Comparison of ENCODE assay signal across 9 cellular contexts in the genomic region with DNA sequence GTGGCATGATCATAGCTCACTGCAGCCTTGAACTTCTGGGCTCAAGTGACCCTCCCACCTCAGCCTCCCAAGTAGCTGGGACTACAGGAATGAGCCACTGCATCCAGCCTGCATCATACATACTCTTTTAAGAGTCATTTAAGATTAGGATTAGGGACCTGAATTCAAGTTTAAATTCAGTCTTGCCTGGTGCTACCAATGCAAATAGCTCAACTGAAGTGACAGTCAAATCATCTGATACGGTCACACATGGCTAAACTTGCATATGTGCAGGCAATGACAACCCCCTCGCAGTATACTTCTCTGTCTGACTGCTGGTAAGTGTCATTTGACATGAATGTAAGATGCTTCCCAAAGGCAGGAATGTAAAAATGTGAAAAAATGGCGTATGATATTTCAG. TPM values are rescaled to one million over a fixed set of nuclear protein-coding genes. Genes with fewer than 3 reads are reported as not detected.
DNase-seq lines count a peak whose midpoint lies in the region; ATAC-seq and TF ChIP-seq lines count a peak whose summit lies in the region.
"Had no signal": no experiment of that assay in that cellular context is flagged by ENCODE, and none has a peak within 500 bp of the region (broad histone marks: within the 10 kb centered on the region; RNA-seq: fewer than 3 reads in every experiment).

No MANE protein-coding gene starts in this region.

- no peaks in the 10 kb centered on the region for H3K79me2 ChIP-seq in smooth muscle cell (ENCODE audit: low read depth)

- peak overlapping the region; percentile 3 for H3K4me2 ChIP-seq in smooth muscle cell

- H3K4me1 ChIP-seq in smooth muscle cell (ENCODE audit: low read depth): peaks cover 16% of the 10 kb centered on the region

- no peak overlapping the region for H3K4me3 ChIP-seq in smooth muscle cell

- no peak for TF ChIP-seq CTCF in smooth muscle cell (IDR thresholded peaks at IDR 0.05; ENCODE audit: borderline replicate concordance, insufficient read depth, poor library complexity, severe bottlenecking)

- no peak overlapping the region for H2AFZ ChIP-seq in smooth muscle cell (ENCODE audit: low read depth)

- no peak overlapping the region for H3K27ac ChIP-seq in smooth muscle cell (ENCODE audit: low read depth)

- peak; percentile 31 for ATAC-seq in GM19025 (IDR thresholded peaks at IDR 0.05; ENCODE audit: low read depth, unreplicated experiment)
- peak; percentile 33 for ATAC-seq in HG02623 (IDR thresholded peaks at IDR 0.05; ENCODE audit: unreplicated experiment)
- ATAC-seq in HG03571 (IDR thresholded peaks at IDR 0.05; ENCODE audit: unreplicated experiment): peak; percentile 45

- no peak overlapping the region for H3K9ac ChIP-seq in smooth muscle cell (ENCODE audit: low read depth)

- H3K36me3 ChIP-seq in smooth muscle cell (ENCODE audit: low read depth): no peaks in the 10 kb centered on the region

- no peaks in the 10 kb centered on the region for H3F3A ChIP-seq in smooth muscle cell (ENCODE audit: low read depth)

- DNase-seq in smooth muscle cell (lab: John Stamatoyannopoulos, UW; ENCODE audit: unreplicated experiment): no peak
- no peak for DNase-seq in NCI-H510A (lab: John Stamatoyannopoulos, UW)
- no peak for DNase-seq in D341Med (ENCODE audit: low spot score)
- DNase-seq in medulla oblongata (ENCODE audit: extremely low spot score): no peak
- no peak for DNase-seq in NCI-H345 (lab: John Stamatoyannopoulos, UW)
- DNase-seq: NCI-H1092 treated with DMSO at 0.1 percent for 48 hours had no signal

- no peaks in the 10 kb centered on the region for H3K27me3 ChIP-seq in smooth muscle cell (ENCODE audit: low read depth)

- no peaks in the 10 kb centered on the region for H3K9me3 ChIP-seq in smooth muscle cell (replicated peaks; ENCODE audit: low read depth)

- no peaks in the 10 kb centered on the region for H4K20me1 ChIP-seq in smooth muscle cell (ENCODE audit: low read depth)

- WGBS in smooth muscle cell (ENCODE audit: low lambda C conversion rate): 83% methylated on average over 3 of the region's 3 CpGs

RNA-seq across cellular contexts. Expression of a gene that starts 31.8 kb away (rescaled TPM):
- total RNA-seq in smooth muscle cell: 32.3 and 39.0 TPM in 2 replicates
- 16.7 and 20.6 TPM in 2 replicates for polyA plus RNA-seq in smooth muscle cell

RNA-seq across cellular contexts. Expression of a gene that starts 59.4 kb away (rescaled TPM):
- not detected in 2 replicates for total RNA-seq in smooth muscle cell
- polyA plus RNA-seq in smooth muscle cell: not detected in 2 replicates
